In the genomic region with DNA sequence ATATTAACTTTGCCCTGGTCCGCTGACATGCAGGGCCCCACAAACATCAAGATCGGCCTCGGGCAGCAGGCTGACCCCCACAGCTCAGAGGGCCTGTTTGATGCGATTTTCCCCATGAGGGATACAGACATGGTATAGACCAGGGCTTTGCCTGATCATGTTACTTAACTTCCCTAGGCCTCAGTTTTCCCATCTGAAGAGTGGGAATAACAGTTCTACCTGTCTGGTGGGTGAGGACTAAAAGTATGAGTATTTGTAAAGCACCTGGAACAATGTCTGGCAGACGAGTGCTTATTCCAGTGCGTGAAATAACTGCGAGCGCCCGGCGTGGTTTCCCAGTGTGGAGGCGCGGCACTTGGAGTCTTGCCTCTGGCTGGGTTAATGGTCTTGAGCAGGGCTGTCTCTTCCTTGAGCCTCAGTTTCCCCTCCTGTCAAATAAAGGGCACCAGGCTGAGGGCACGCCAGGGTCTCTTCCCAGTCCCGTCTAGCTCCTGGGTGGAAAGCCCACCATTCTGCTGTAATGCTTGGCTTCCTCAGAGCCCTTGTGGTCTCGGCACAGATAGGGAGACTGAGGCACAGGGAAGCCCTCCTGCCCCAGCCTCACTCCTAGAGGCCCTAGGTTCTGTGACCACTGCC, we compare ENCODE assay signal across 4 cellular contexts. TPM values are rescaled to one million over a fixed set of nuclear protein-coding genes. Genes with fewer than 3 reads are reported as not detected.
"Had no signal": no experiment of that assay in that cellular context is flagged by ENCODE, and none has a peak within 500 bp of the region (broad histone marks: within the 10 kb centered on the region; RNA-seq: fewer than 3 reads in every experiment).

No MANE protein-coding gene starts in this region.

- ATAC-seq: GM23338 had no signal

- DNase-seq: H9, HCEC 1CT had no signal

- H3K4me3 ChIP-seq: GM23338 had no signal

- H2AFZ ChIP-seq: GM23338 had no signal

- H3K4me2 ChIP-seq: GM23338 had no signal

RNA-seq across cellular contexts. Expression of gene ASS1, which starts 47.2 kb away (rescaled TPM):
- polyA plus RNA-seq: IgD-negative memory B cell had no signal
